In genomic region chr20:53827292-53827995, GRCh38 we compare ENCODE assay signal across 10 cellular contexts.
DNase-seq lines count a peak whose midpoint lies in the region; ATAC-seq and TF ChIP-seq lines count a peak whose summit lies in the region.
"Had no signal": no experiment of that assay in that cellular context is flagged by ENCODE, and none has a peak within 500 bp of the region (broad histone marks: within the 10 kb centered on the region; RNA-seq: fewer than 3 reads in every experiment).

No MANE protein-coding gene starts in this region.

- H3K4me3 ChIP-seq in vagina, result peak overlapping the region in 1 of 2 donors; percentile 29

- intact Hi-C loops in natural killer cell (cut with micrococcal nuclease), result loop anchor here (10.0 kb wide), 1 partner anchor 47 kb away; no protein-coding TSS in a partner anchor
- intact Hi-C loops in vagina (cut with DNase I), result no loop called here

- no peak for TF ChIP-seq POLR2A in vagina (IDR thresholded peaks at IDR 0.05)
- TF ChIP-seq POLR2A in erythroblast (IDR thresholded peaks at IDR 0.05; ENCODE audit: low read length), result no peak

- H3K9me3 ChIP-seq in vagina, result no peaks in the 10 kb centered on the region

- H3K36me3 Mint-ChIP-seq in natural killer cell (no peaks in the 10 kb centered on the region), brain (no peaks in the 10 kb centered on the region)
- H3K36me3 Mint-ChIP-seq in natural killer cell treated with Interleukin-12 subunit alpha and Interleukin-12 subunit beta and Interleukin-15 and Interleukin-18, amount 100 ng/mL, for 72 hours, result peaks cover 5% of the 10 kb centered on the region
- peaks cover 0 to 2% (median 0%) of the 10 kb centered on the region in 3 donors for H3K36me3 Mint-ChIP-seq in naive thymus-derived CD8-positive, alpha-beta T cell

- no peaks in the 10 kb centered on the region for H3K27me3 ChIP-seq in vagina

- POLR2A ChIA-PET in naive thymus-derived CD8-positive, alpha-beta T cell (lab: Charles Lee), result interaction anchor here (0.6 to 3.0 kb wide), 7 partner anchors 9 to 235 kb away, joined by 3 to 8 read pairs (median 3); no protein-coding TSS in a partner anchor

- peak overlapping the region; percentile 5 for H3K4me3 Mint-ChIP-seq in natural killer cell
- no peak overlapping the region for H3K4me3 Mint-ChIP-seq in natural killer cell treated with Interleukin-12 subunit alpha and Interleukin-12 subunit beta and Interleukin-15 and Interleukin-18, amount 100 ng/mL, for 72 hours
- peak overlapping the region in 2 of 5 experiments; percentile 60 to 85 for H3K4me3 Mint-ChIP-seq in brain
- H3K4me3 Mint-ChIP-seq in naive thymus-derived CD8-positive, alpha-beta T cell, result peak overlapping the region in 6 of 10 donors; percentile 15 to 93 (median 60)

- DNase-seq in natural killer cell (no peak), vagina (ENCODE audit: extremely low spot score in 2 of 2) (no peak), omental fat pad (ENCODE audit: low spot score) (no peak), erythroblast (lab: John Stamatoyannopoulos, UW) (no peak)
- DNase-seq in natural killer cell treated with Interleukin-12 subunit alpha and Interleukin-12 subunit beta and Interleukin-15 and Interleukin-18, amount 100 ng/mL, for 72 hours (ENCODE audit: low spot score), result no peak
- DNase-seq in naive thymus-derived CD8-positive, alpha-beta T cell, result no peak
- DNase-seq: COR-L47, glutamatergic neuron had no signal

- H3K27ac Mint-ChIP-seq in natural killer cell (peak overlapping the region; percentile 52 to 84), brain (peak overlapping the region in 3 of 5 experiments; percentile 36 to 98 (median 88))
- H3K27ac Mint-ChIP-seq in natural killer cell treated with Interleukin-12 subunit alpha and Interleukin-12 subunit beta and Interleukin-15 and Interleukin-18, amount 100 ng/mL, for 72 hours, result no peak overlapping the region
- peak overlapping the region; percentile 34 to 95 (median 66) for H3K27ac Mint-ChIP-seq in naive thymus-derived CD8-positive, alpha-beta T cell

- H3K4me1 ChIP-seq in vagina, result peaks cover 27% of the 10 kb centered on the region

- H3K27ac ChIP-seq in vagina, result peak overlapping the region; percentile 94

- ATAC-seq in natural killer cell, result no peak
- ATAC-seq in natural killer cell treated with Interleukin-12 subunit alpha and Interleukin-12 subunit beta and Interleukin-15 and Interleukin-18, amount 100 ng/mL, for 72 hours, result no peak
- ATAC-seq in naive thymus-derived CD8-positive, alpha-beta T cell, result no peak
- no peak for ATAC-seq in omental fat pad (ENCODE audit: low FRiP score)
- no peak for ATAC-seq in HG03565 (IDR thresholded peaks at IDR 0.05; ENCODE audit: unreplicated experiment)

- H3K27me3 Mint-ChIP-seq in natural killer cell (ENCODE audit: low read depth in 2 of 2), result no peaks in the 10 kb centered on the region
- H3K27me3 Mint-ChIP-seq in natural killer cell treated with Interleukin-12 subunit alpha and Interleukin-12 subunit beta and Interleukin-15 and Interleukin-18, amount 100 ng/mL, for 72 hours, result no peaks in the 10 kb centered on the region
- peaks cover 2% of the 10 kb centered on the region for H3K27me3 Mint-ChIP-seq in brain
- H3K27me3 Mint-ChIP-seq in naive thymus-derived CD8-positive, alpha-beta T cell, result no peaks in the 10 kb centered on the region

- H3K4me1 Mint-ChIP-seq in natural killer cell, result peaks cover 37 to 41% of the 10 kb centered on the region in 2 donors
- peaks cover 23 to 28% of the 10 kb centered on the region in 2 donors for H3K4me1 Mint-ChIP-seq in natural killer cell treated with Interleukin-12 subunit alpha and Interleukin-12 subunit beta and Interleukin-15 and Interleukin-18, amount 100 ng/mL, for 72 hours (ENCODE audit: low read depth in 2 of 2)
- H3K4me1 Mint-ChIP-seq in brain, result peaks cover 44% of the 10 kb centered on the region
- H3K4me1 Mint-ChIP-seq in naive thymus-derived CD8-positive, alpha-beta T cell, result peaks cover 23 to 63% (median 57%) of the 10 kb centered on the region in 4 donors

- no peaks in the 10 kb centered on the region for H3K36me3 ChIP-seq in vagina

- no peaks in the 10 kb centered on the region for H3K9me3 Mint-ChIP-seq in natural killer cell
- H3K9me3 Mint-ChIP-seq in natural killer cell treated with Interleukin-12 subunit alpha and Interleukin-12 subunit beta and Interleukin-15 and Interleukin-18, amount 100 ng/mL, for 72 hours, result no peaks in the 10 kb centered on the region
- H3K9me3 Mint-ChIP-seq in brain, result peaks cover 0 to 4% (median 0%) of the 10 kb centered on the region in 5 experiments
- peaks cover 0 to 6% (median 0%) of the 10 kb centered on the region in 9 donors for H3K9me3 Mint-ChIP-seq in naive thymus-derived CD8-positive, alpha-beta T cell

- TF ChIP-seq CTCF in natural killer cell (IDR thresholded peaks at IDR 0.05) (no peak), brain (conservative IDR thresholded peaks at IDR 0.05) (no peak), vagina (IDR thresholded peaks at IDR 0.05) (no peak), omental fat pad (IDR thresholded peaks at IDR 0.05) (no peak)

Comparison
In these comparisons a context has a peak if more than half of its experiments do, and no peak if none do; other contexts are left out.
1. H3K27ac Mint-ChIP-seq: peak in natural killer cell (2 of 2), brain (3 of 5) and naive thymus-derived CD8-positive, alpha-beta T cell (10 of 10); none in natural killer cell treated with Interleukin-12 subunit alpha and Interleukin-12 subunit beta and Interleukin-15 and Interleukin-18, amount 100 ng/mL, for 72 hours (0 of 2).